In genomic region chr17:27362909-27363308, GRCh38 we compare ENCODE assay signal across 26 cellular contexts.
"Had no signal": no experiment of that assay in that cellular context is flagged by ENCODE, and none has a peak within 500 bp of the region (broad histone marks: within the 10 kb centered on the region; RNA-seq: fewer than 3 reads in every experiment).

No MANE protein-coding gene starts in this region.

- H3K9me3 ChIP-seq: mucosa of descending colon, prostate gland, right atrium auricular region, stomach, thyroid gland had no signal

- H3K9me3 Mint-ChIP-seq: effector memory CD8-positive, alpha-beta T cell; mesothelial cell of epicardium; natural killer cell treated with Interleukin-12 subunit alpha and Interleukin-12 subunit beta and Interleukin-15 and Interleukin-18, amount 100 ng/mL, for 72 hours; neural crest cell; stimulated activated effector memory CD8-positive, alpha-beta T cell treated with anti-CD3 and anti-CD28 coated beads, Interleukin-12 subunit alpha, Interleukin-12 subunit beta, amount 100 ng/mL, for 72 hours; type B pancreatic cell had no signal

- H3K27ac Mint-ChIP-seq: effector memory CD8-positive, alpha-beta T cell; immature natural killer cell; memory B cell; mesothelial cell of epicardium; natural killer cell treated with Interleukin-12 subunit alpha and Interleukin-12 subunit beta and Interleukin-15 and Interleukin-18, amount 100 ng/mL, for 72 hours; stimulated activated effector memory CD8-positive, alpha-beta T cell treated with anti-CD3 and anti-CD28 coated beads, Interleukin-12 subunit alpha, Interleukin-12 subunit beta, amount 100 ng/mL, for 72 hours; type B pancreatic cell had no signal

- H3K27me3 Mint-ChIP-seq: memory B cell; naive B cell; natural killer cell treated with Interleukin-12 subunit alpha and Interleukin-12 subunit beta and Interleukin-15 and Interleukin-18, amount 100 ng/mL, for 72 hours; type B pancreatic cell had no signal

- H2AFZ ChIP-seq: parathyroid adenoma had no signal

- H3K79me2 ChIP-seq: parathyroid adenoma had no signal

- H3K4me1 Mint-ChIP-seq: memory B cell, naive B cell had no signal

- DNase-seq: cortex of kidney; effector memory CD8-positive, alpha-beta T cell; hypothalamus; immature natural killer cell; left ventricle myocardium superior; mucosa of descending colon; naive B cell; stimulated activated CD4-positive, alpha-beta T cell treated with anti-CD3 and anti-CD28 coated beads, Interleukin-2, amount 100 ng/mL, for 24 hours; stimulated activated CD4-positive, alpha-beta T cell treated with anti-CD3 and anti-CD28 coated beads, Interleukin-4, amount 100 ng/mL, for 24 hours; stimulated activated naive CD4-positive, alpha-beta T cell treated with Interleukin-2 at 50 U/mL for 16 hours; stomach; thyroid gland had no signal

- H3K4me3 ChIP-seq: lung, mucosa of descending colon, prostate gland, right atrium auricular region, stomach, thyroid gland had no signal

- FAIRE-seq: endometrium, frontal cortex, keratinocyte had no signal

- H3K9ac ChIP-seq: parathyroid adenoma had no signal

- ATAC-seq: effector memory CD8-positive, alpha-beta T cell; left ventricle myocardium superior; mucosa of descending colon; natural killer cell treated with Interleukin-12 subunit alpha and Interleukin-12 subunit beta and Interleukin-15 and Interleukin-18, amount 100 ng/mL, for 72 hours; sciatic nerve; stimulated activated effector memory CD8-positive, alpha-beta T cell treated with anti-CD3 and anti-CD28 coated beads, Interleukin-12 subunit alpha, Interleukin-12 subunit beta, amount 100 ng/mL, for 72 hours had no signal

- H3K4me1 ChIP-seq: parathyroid adenoma, prostate gland, right atrium auricular region, thyroid gland had no signal

- H3K36me3 Mint-ChIP-seq: immature natural killer cell; mesothelial cell of epicardium; natural killer cell treated with Interleukin-12 subunit alpha and Interleukin-12 subunit beta and Interleukin-15 and Interleukin-18, amount 100 ng/mL, for 72 hours; stimulated activated effector memory CD8-positive, alpha-beta T cell treated with anti-CD3 and anti-CD28 coated beads, Interleukin-12 subunit alpha, Interleukin-12 subunit beta, amount 100 ng/mL, for 72 hours; type B pancreatic cell had no signal

- H3K27ac ChIP-seq: parathyroid adenoma, prostate gland, thyroid gland had no signal

- H3K36me3 ChIP-seq: prostate gland, right atrium auricular region, stomach, thyroid gland had no signal

- H3K4me3 Mint-ChIP-seq: effector memory CD8-positive, alpha-beta T cell; immature natural killer cell; memory B cell; mesothelial cell of epicardium; naive B cell; natural killer cell treated with Interleukin-12 subunit alpha and Interleukin-12 subunit beta and Interleukin-15 and Interleukin-18, amount 100 ng/mL, for 72 hours; neural crest cell; stimulated activated effector memory CD8-positive, alpha-beta T cell treated with anti-CD3 and anti-CD28 coated beads, Interleukin-12 subunit alpha, Interleukin-12 subunit beta, amount 100 ng/mL, for 72 hours; type B pancreatic cell had no signal

- H3K27me3 ChIP-seq: right atrium auricular region, stomach, thyroid gland had no signal
